1 cellular context compared by ENCODE assay signal in the genomic region with DNA sequence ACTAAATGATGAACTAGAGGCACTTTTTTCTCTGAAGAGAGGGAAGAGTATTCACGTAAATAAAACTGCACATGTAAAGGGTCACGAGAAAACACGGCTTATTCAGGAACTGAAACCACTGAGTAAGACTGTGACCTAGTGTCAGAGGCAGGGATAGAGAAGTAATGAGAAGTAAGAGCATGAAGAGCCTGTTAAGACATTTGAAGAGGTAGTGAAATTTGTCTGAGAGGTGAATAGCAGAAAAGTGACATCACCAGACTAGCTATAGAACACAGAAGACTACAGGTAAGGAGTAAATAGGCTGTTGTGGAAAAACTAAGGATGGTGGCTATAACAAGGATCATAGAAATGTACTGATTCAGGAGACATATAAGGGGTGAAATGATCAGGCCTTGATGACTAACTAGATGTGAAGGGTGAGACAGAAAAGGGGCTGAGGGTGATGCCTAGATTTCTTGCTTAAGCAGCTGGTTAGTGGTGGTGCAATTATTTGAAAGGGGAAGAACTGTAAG.
TF ChIP-seq lines count a peak whose summit lies in the region.

No MANE protein-coding gene starts in this region.

TF ChIP-seq in GM12878, 131 proteins besides CTCF, POLR2A, EP300 and RAD21 (continued from another document and continues in another):
- no peak for TF ChIP-seq EGR1 (IDR thresholded peaks at IDR 0.05; ENCODE audit: borderline replicate concordance in 1 of 2, low read depth in 2 of 2, low read length in 2 of 2)
- TF ChIP-seq, protein P1, sequence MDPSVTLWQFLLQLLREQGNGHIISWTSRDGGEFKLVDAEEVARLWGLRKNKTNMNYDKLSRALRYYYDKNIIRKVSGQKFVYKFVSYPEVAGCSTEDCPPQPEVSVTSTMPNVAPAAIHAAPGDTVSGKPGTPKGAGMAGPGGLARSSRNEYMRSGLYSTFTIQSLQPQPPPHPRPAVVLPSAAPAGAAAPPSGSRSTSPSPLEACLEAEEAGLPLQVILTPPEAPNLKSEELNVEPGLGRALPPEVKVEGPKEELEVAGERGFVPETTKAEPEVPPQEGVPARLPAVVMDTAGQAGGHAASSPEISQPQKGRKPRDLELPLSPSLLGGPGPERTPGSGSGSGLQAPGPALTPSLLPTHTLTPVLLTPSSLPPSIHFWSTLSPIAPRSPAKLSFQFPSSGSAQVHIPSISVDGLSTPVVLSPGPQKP (IDR thresholded peaks at IDR 0.05; ENCODE audit: low read depth, low read length) = no peak
- TF ChIP-seq ZBED1 (IDR thresholded peaks at IDR 0.05; ENCODE audit: borderline replicate concordance) = peak; percentile 76; the same call in 1 of the 2 replicates
- TF ChIP-seq IKZF2 (IDR thresholded peaks at IDR 0.05) = peak; percentile 98
- TF ChIP-seq FOXM1 (IDR thresholded peaks at IDR 0.05; ENCODE audit: low read depth, low read length) = peak; percentile 85; the same call in 1 of the 2 replicates
- TF ChIP-seq, protein P2, sequence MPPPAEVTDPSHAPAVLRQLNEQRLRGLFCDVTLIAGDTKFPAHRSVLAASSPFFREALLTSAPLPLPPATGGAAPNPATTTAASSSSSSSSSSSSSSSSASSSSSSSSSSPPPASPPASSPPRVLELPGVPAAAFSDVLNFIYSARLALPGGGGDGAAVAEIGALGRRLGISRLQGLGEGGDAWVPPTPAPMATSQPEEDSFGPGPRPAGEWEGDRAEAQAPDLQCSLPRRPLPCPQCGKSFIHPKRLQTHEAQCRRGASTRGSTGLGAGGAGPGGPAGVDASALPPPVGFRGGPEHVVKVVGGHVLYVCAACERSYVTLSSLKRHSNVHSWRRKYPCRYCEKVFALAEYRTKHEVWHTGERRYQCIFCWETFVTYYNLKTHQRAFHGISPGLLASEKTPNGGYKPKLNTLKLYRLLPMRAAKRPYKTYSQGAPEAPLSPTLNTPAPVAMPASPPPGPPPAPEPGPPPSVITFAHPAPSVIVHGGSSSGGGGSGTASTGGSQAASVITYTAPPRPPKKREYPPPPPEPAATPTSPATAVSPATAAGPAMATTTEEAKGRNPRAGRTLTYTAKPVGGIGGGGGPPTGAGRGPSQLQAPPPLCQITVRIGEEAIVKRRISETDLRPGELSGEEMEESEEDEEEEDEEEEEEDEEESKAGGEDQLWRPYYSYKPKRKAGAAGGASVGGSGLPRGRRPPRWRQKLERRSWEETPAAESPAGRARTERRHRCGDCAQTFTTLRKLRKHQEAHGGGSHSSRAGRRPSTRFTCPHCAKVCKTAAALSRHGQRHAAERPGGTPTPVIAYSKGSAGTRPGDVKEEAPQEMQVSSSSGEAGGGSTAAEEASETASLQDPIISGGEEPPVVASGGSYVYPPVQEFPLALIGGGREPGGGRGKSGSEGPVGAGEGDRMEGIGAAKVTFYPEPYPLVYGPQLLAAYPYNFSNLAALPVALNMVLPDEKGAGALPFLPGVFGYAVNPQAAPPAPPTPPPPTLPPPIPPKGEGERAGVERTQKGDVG (CRISPR knock-in tag; IDR thresholded peaks at IDR 0.05) = no peak
- TF ChIP-seq, protein P3, sequence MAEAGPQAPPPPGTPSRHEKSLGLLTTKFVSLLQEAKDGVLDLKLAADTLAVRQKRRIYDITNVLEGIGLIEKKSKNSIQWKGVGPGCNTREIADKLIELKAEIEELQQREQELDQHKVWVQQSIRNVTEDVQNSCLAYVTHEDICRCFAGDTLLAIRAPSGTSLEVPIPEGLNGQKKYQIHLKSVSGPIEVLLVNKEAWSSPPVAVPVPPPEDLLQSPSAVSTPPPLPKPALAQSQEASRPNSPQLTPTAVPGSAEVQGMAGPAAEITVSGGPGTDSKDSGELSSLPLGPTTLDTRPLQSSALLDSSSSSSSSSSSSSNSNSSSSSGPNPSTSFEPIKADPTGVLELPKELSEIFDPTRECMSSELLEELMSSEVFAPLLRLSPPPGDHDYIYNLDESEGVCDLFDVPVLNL (IDR thresholded peaks at IDR 0.05; ENCODE audit: low read depth, low read length) = no peak
- TF ChIP-seq KAT2A (conservative IDR thresholded peaks at IDR 0.05; ENCODE audit: control insufficient read depth, low read depth, low read length) = no peak
- peak; percentile 84 for TF ChIP-seq HDGF (IDR thresholded peaks at IDR 0.05)
- no peak for TF ChIP-seq SREBF1 (IDR thresholded peaks at IDR 0.05; ENCODE audit: low read length)
- TF ChIP-seq IKZF1 (conservative IDR thresholded peaks at IDR 0.05) = peak; percentile 90
- TF ChIP-seq, protein P4, sequence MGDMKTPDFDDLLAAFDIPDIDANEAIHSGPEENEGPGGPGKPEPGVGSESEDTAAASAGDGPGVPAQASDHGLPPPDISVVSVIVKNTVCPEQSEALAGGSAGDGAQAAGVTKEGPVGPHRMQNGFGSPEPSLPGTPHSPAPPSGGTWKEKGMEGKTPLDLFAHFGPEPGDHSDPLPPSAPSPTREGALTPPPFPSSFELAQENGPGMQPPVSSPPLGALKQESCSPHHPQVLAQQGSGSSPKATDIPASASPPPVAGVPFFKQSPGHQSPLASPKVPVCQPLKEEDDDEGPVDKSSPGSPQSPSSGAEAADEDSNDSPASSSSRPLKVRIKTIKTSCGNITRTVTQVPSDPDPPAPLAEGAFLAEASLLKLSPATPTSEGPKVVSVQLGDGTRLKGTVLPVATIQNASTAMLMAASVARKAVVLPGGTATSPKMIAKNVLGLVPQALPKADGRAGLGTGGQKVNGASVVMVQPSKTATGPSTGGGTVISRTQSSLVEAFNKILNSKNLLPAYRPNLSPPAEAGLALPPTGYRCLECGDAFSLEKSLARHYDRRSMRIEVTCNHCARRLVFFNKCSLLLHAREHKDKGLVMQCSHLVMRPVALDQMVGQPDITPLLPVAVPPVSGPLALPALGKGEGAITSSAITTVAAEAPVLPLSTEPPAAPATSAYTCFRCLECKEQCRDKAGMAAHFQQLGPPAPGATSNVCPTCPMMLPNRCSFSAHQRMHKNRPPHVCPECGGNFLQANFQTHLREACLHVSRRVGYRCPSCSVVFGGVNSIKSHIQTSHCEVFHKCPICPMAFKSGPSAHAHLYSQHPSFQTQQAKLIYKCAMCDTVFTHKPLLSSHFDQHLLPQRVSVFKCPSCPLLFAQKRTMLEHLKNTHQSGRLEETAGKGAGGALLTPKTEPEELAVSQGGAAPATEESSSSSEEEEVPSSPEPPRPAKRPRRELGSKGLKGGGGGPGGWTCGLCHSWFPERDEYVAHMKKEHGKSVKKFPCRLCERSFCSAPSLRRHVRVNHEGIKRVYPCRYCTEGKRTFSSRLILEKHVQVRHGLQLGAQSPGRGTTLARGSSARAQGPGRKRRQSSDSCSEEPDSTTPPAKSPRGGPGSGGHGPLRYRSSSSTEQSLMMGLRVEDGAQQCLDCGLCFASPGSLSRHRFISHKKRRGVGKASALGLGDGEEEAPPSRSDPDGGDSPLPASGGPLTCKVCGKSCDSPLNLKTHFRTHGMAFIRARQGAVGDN (IDR thresholded peaks at IDR 0.05) = peak; percentile 75
- TF ChIP-seq, protein P5, sequence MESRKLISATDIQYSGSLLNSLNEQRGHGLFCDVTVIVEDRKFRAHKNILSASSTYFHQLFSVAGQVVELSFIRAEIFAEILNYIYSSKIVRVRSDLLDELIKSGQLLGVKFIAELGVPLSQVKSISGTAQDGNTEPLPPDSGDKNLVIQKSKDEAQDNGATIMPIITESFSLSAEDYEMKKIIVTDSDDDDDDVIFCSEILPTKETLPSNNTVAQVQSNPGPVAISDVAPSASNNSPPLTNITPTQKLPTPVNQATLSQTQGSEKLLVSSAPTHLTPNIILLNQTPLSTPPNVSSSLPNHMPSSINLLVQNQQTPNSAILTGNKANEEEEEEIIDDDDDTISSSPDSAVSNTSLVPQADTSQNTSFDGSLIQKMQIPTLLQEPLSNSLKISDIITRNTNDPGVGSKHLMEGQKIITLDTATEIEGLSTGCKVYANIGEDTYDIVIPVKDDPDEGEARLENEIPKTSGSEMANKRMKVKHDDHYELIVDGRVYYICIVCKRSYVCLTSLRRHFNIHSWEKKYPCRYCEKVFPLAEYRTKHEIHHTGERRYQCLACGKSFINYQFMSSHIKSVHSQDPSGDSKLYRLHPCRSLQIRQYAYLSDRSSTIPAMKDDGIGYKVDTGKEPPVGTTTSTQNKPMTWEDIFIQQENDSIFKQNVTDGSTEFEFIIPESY (IDR thresholded peaks at IDR 0.05) = no peak
- TF ChIP-seq ESRRA (IDR thresholded peaks at IDR 0.05; ENCODE audit: low read length) = no peak
- TF ChIP-seq SPI1 (IDR thresholded peaks at IDR 0.05; ENCODE audit: borderline replicate concordance, insufficient read depth, low read depth, low read length) = peak; percentile 99
- TF ChIP-seq BACH1 (IDR thresholded peaks at IDR 0.05; ENCODE audit: borderline replicate concordance) = peak; percentile 97; the same call in 1 of the 2 replicates
- TF ChIP-seq NR2C1 (IDR thresholded peaks at IDR 0.05) = no peak
- TF ChIP-seq ZNF274 (IDR thresholded peaks at IDR 0.05; ENCODE audit: insufficient read depth, insufficient read length) = no peak
- TF ChIP-seq, protein P6, sequence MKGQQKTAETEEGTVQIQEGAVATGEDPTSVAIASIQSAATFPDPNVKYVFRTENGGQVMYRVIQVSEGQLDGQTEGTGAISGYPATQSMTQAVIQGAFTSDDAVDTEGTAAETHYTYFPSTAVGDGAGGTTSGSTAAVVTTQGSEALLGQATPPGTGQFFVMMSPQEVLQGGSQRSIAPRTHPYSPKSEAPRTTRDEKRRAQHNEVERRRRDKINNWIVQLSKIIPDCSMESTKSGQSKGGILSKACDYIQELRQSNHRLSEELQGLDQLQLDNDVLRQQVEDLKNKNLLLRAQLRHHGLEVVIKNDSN (IDR thresholded peaks at IDR 0.05; ENCODE audit: borderline replicate concordance, extremely low read length, insufficient read depth, low read depth, low read length) = no peak
- no peak for TF ChIP-seq CEBPB (IDR thresholded peaks at IDR 0.05; ENCODE audit: borderline replicate concordance in 1 of 2, low read depth in 2 of 2, low read length in 2 of 2)
- TF ChIP-seq, protein P7, sequence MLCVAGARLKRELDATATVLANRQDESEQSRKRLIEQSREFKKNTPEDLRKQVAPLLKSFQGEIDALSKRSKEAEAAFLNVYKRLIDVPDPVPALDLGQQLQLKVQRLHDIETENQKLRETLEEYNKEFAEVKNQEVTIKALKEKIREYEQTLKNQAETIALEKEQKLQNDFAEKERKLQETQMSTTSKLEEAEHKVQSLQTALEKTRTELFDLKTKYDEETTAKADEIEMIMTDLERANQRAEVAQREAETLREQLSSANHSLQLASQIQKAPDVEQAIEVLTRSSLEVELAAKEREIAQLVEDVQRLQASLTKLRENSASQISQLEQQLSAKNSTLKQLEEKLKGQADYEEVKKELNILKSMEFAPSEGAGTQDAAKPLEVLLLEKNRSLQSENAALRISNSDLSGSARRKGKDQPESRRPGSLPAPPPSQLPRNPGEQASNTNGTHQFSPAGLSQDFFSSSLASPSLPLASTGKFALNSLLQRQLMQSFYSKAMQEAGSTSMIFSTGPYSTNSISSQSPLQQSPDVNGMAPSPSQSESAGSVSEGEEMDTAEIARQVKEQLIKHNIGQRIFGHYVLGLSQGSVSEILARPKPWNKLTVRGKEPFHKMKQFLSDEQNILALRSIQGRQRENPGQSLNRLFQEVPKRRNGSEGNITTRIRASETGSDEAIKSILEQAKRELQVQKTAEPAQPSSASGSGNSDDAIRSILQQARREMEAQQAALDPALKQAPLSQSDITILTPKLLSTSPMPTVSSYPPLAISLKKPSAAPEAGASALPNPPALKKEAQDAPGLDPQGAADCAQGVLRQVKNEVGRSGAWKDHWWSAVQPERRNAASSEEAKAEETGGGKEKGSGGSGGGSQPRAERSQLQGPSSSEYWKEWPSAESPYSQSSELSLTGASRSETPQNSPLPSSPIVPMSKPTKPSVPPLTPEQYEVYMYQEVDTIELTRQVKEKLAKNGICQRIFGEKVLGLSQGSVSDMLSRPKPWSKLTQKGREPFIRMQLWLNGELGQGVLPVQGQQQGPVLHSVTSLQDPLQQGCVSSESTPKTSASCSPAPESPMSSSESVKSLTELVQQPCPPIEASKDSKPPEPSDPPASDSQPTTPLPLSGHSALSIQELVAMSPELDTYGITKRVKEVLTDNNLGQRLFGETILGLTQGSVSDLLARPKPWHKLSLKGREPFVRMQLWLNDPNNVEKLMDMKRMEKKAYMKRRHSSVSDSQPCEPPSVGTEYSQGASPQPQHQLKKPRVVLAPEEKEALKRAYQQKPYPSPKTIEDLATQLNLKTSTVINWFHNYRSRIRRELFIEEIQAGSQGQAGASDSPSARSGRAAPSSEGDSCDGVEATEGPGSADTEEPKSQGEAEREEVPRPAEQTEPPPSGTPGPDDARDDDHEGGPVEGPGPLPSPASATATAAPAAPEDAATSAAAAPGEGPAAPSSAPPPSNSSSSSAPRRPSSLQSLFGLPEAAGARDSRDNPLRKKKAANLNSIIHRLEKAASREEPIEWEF (IDR thresholded peaks at IDR 0.05; ENCODE audit: insufficient replicate concordance, low read depth, low read length) = peak; percentile 23
- no peak for TF ChIP-seq PAX8 (IDR thresholded peaks at IDR 0.05)
- TF ChIP-seq MYB (IDR thresholded peaks at IDR 0.05; ENCODE audit: borderline replicate concordance, low read depth, low read length) = no peak
- peak; percentile 99 for TF ChIP-seq MTA2 (IDR thresholded peaks at IDR 0.05; ENCODE audit: low read depth)
- TF ChIP-seq FOXK2 (IDR thresholded peaks at IDR 0.05) = no peak
- TF ChIP-seq ZNF622 (IDR thresholded peaks at IDR 0.05) = no peak
- TF ChIP-seq CREM (IDR thresholded peaks at IDR 0.05; ENCODE audit: low read depth) = peak; percentile 91
- TF ChIP-seq LARP7 (IDR thresholded peaks at IDR 0.05) = no peak
- TF ChIP-seq, protein P8, sequence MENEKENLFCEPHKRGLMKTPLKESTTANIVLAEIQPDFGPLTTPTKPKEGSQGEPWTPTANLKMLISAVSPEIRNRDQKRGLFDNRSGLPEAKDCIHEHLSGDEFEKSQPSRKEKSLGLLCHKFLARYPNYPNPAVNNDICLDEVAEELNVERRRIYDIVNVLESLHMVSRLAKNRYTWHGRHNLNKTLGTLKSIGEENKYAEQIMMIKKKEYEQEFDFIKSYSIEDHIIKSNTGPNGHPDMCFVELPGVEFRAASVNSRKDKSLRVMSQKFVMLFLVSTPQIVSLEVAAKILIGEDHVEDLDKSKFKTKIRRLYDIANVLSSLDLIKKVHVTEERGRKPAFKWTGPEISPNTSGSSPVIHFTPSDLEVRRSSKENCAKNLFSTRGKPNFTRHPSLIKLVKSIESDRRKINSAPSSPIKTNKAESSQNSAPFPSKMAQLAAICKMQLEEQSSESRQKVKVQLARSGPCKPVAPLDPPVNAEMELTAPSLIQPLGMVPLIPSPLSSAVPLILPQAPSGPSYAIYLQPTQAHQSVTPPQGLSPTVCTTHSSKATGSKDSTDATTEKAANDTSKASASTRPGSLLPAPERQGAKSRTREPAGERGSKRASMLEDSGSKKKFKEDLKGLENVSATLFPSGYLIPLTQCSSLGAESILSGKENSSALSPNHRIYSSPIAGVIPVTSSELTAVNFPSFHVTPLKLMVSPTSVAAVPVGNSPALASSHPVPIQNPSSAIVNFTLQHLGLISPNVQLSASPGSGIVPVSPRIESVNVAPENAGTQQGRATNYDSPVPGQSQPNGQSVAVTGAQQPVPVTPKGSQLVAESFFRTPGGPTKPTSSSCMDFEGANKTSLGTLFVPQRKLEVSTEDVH (IDR thresholded peaks at IDR 0.05; ENCODE audit: low read depth, partially characterized antibody) = peak; percentile 74
- peak; percentile 20 for TF ChIP-seq RELA (IDR thresholded peaks at IDR 0.05; ENCODE audit: borderline replicate concordance, partially characterized antibody)
- TF ChIP-seq ZSCAN29 (IDR thresholded peaks at IDR 0.05) = no peak
- TF ChIP-seq NFIC (IDR thresholded peaks at IDR 0.05; ENCODE audit: low read depth, low read length) = peak; percentile 94
- TF ChIP-seq STAT3 (IDR thresholded peaks at IDR 0.05; ENCODE audit: low read depth, low read length) = no peak; the same call in 1 of the 2 replicates
- TF ChIP-seq SUPT20H (IDR thresholded peaks at IDR 0.05; ENCODE audit: borderline replicate concordance, control insufficient read depth, low read depth, low read length) = no peak
- TF ChIP-seq IRF4 (IDR thresholded peaks at IDR 0.05; ENCODE audit: low read depth, low read length) = peak; percentile 99
- 0 out of 2 replicates have a peak, but pooled peaks have one; percentile 43 for TF ChIP-seq TCF3 (IDR thresholded peaks at IDR 0.05; ENCODE audit: borderline replicate concordance, insufficient read depth, low read depth, low read length)
- TF ChIP-seq SREBF2 (IDR thresholded peaks at IDR 0.05; ENCODE audit: low read length) = no peak
- no peak for TF ChIP-seq YY1 (IDR thresholded peaks at IDR 0.05; ENCODE audit: low read depth, low read length)
